7 cellular contexts compared by ENCODE assay signal in the genomic region with DNA sequence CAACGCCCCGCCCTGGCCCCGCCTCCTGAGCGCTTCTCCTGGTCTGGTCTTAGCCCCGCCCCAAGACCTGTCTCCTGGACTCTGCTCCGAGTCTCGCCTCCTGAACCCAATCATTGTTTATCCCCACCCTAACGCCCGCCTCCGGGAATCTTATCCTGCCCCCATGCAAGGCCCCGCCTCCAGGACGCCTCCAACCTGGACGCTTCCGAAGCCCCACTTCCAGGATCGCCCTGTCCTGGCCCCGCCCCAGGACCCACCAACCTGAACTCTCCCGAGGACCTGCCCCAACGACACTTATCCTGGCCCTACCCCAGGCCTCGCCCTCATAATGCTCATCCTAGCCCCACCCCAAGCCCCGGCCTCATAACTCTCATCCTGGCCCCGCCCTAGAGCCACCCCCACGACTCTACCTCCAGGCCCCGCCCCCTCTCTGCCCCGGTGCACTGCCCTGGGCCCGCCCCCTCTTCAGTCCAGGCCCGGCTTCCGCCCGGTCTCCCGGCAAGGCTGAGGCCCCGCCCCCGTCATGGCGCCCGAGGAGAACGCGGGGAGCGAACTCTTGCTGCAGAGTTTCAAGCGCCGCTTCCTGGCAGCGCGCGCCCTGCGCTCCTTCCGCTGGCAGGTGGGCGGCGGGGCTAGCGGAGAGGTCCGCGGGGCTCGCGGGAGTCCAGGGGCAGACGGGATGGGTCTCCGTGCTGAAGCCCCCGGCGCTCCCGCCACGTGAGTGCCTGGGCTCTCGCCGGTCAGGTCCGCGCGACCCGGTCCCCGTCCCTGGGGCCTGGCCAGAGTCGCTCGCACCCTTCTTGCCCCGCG.
A peak's percentile ranks its signal among the peaks of the same experiment; 100 is the strongest.
DNase-seq lines count a peak whose midpoint lies in the region; ATAC-seq and TF ChIP-seq lines count a peak whose summit lies in the region.

No MANE protein-coding gene starts in this region.

- peak overlapping the region; percentile 53 for H3K4me3 ChIP-seq in astrocyte of the cerebellum (ENCODE audit: low read depth, low read length)

- in situ Hi-C loops in astrocyte of the cerebellum (cut with HindIII; ENCODE audit: low sequenced_read_pairs), result no loop called here

- TF ChIP-seq CTCF in astrocyte of the cerebellum (IDR thresholded peaks at IDR 0.05; ENCODE audit: low read depth, low read length, missing control alignments), result no peak

- peak; percentile 96 for DNase-seq in NCI-H187 (lab: John Stamatoyannopoulos, UW)
- DNase-seq in T-helper 22 cell (ENCODE audit: low read depth), result peak; percentile 96
- DNase-seq in astrocyte of the cerebellum (ENCODE audit: low read depth), result peak; percentile 96
- DNase-seq in hippocampal formation (lab: John Stamatoyannopoulos, UW), result peak; percentile 92 to 98
- DNase-seq in retina, result peak; percentile 95

- ATAC-seq in GM18502 (IDR thresholded peaks at IDR 0.05; ENCODE audit: poor library complexity, unreplicated experiment) (peak; percentile 97), HG02938 (IDR thresholded peaks at IDR 0.05; ENCODE audit: unreplicated experiment) (peak; percentile 91)

Comparison
In these comparisons a context has a peak if more than half of its experiments do, and no peak if none do; other contexts are left out.
1. Peak in every context shown above with its lines: DNase-seq, ATAC-seq and H3K4me3 ChIP-seq.